In the genomic region with DNA sequence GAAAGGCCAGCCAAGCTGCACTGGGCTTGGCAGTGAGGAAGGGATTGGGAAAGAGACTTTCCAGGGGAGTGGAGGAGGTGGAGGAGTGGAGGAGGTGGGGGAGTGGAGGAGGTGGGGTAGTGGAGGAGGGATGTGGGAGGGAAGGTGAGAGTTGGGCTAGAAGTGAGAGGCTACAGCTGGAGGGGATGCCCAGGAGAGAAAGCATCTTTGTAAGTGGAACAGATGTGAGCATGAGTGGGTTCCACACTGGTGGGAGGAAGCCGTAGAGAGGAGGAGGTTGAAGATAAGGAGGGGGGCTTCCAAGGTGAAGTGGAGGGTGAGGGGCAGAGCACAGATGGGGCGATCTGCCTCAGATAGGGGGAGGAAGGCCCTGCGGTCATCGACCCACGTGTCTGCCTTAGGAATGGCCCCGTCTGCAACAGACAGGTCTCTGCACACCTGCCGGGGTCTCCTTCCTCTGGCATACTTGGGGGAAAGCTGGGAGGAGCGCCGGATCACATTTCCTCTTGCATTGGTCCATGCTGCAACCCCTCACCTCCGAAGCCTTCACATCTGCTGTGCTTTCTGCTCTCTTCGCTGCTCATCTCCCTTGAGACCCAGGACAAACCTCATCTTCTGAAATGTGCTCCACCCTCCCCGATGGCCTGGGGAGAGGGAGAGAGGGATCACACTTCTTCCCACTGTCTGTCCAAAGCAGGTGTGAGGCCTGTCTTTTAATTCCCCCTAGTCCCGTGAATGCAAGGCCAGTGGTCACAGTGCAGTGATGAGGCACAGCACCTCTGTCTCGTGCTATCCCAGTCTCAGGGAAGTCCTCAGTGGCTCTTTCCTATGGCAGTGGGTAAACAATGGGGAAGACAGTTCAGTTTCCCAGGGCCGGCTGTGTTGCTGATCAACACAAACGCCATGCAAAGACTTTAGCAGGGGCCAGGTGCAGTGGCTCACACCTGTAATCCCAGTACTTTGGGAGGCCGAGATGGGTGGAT, we compare ENCODE assay signal across 9 cellular contexts. TPM values are rescaled to one million over a fixed set of nuclear protein-coding genes. Genes with fewer than 3 reads are reported as not detected.
DNase-seq lines count a peak whose midpoint lies in the region; ATAC-seq, FAIRE-seq and TF ChIP-seq lines count a peak whose summit lies in the region.
"Had no signal": no experiment of that assay in that cellular context is flagged by ENCODE, and none has a peak within 500 bp of the region (broad histone marks: within the 10 kb centered on the region; RNA-seq: fewer than 3 reads in every experiment).

No MANE protein-coding gene starts in this region.

- H3K36me3 ChIP-seq in breast epithelium = no peaks in the 10 kb centered on the region
- H3K36me3 ChIP-seq in upper lobe of right lung = no peaks in the 10 kb centered on the region
- H3K36me3 ChIP-seq in colonic mucosa = no peaks in the 10 kb centered on the region
- H3K36me3 ChIP-seq: SJSA1 had no signal

- H3K9me3 Mint-ChIP-seq in glutamatergic neuron (ENCODE audit: unreplicated experiment) = peaks cover 16% of the 10 kb centered on the region

- H3K4me3 ChIP-seq in breast epithelium (no peak overlapping the region), upper lobe of right lung (no peak overlapping the region), colonic mucosa (no peak overlapping the region)
- H3K4me3 ChIP-seq: SJSA1 had no signal

- H3K4me1 ChIP-seq in breast epithelium = no peaks in the 10 kb centered on the region
- H3K4me1 ChIP-seq in upper lobe of right lung = peaks cover under 1% of the 10 kb centered on the region
- H3K4me1 ChIP-seq in colonic mucosa = no peaks in the 10 kb centered on the region

- in situ Hi-C loops in T47D (cut with HindIII; ENCODE audit: low pct_unique_long_range_greater_than_20kb, low sequenced_read_pairs) = no loop called here

- H3K27me3 Mint-ChIP-seq in glutamatergic neuron (ENCODE audit: unreplicated experiment) = peaks cover 12% of the 10 kb centered on the region

- H3K9ac ChIP-seq in colonic mucosa (ENCODE audit: low read depth in 2 of 2, low read length in 2 of 2) = no peak overlapping the region

- no peak for TF ChIP-seq POLR2A in breast epithelium (IDR thresholded peaks at IDR 0.05)

- peak overlapping the region in 1 of 2 donors; percentile 0 for H3K27ac ChIP-seq in breast epithelium
- no peak overlapping the region for H3K27ac ChIP-seq in upper lobe of right lung
- no peak overlapping the region for H3K27ac ChIP-seq in colonic mucosa
- H3K27ac ChIP-seq: SJSA1 had no signal

- H3K36me3 Mint-ChIP-seq in glutamatergic neuron (ENCODE audit: unreplicated experiment) = peaks cover 14% of the 10 kb centered on the region

- peaks cover 6% of the 10 kb centered on the region for H3K4me1 Mint-ChIP-seq in glutamatergic neuron (ENCODE audit: low read depth, unreplicated experiment)

- FAIRE-seq in RCC 7860 (lab: Jason Lieb, UNC) = no peak

- DNase-seq in T47D (ENCODE audit: low read depth in 1 of 2, low spot score in 1 of 2) (peak; percentile 11 to 93), breast epithelium (ENCODE audit: low spot score in 2 of 2) (no peak), OCI-M1 (lab: John Stamatoyannopoulos, UW) (peak; percentile 39), glutamatergic neuron (peak; percentile 21), upper lobe of right lung (no peak), colonic mucosa (no peak), RCC 7860 (ENCODE audit: low spot score) (no peak)

- H3K9me3 ChIP-seq in breast epithelium (no peaks in the 10 kb centered on the region), upper lobe of right lung (no peaks in the 10 kb centered on the region), colonic mucosa (no peaks in the 10 kb centered on the region)
- H3K9me3 ChIP-seq: SJSA1 had no signal

- ATAC-seq in upper lobe of right lung (peak; percentile 82), HG03025 (IDR thresholded peaks at IDR 0.05; ENCODE audit: low FRiP score, unreplicated experiment) (no peak)

- H3K27ac Mint-ChIP-seq in glutamatergic neuron (ENCODE audit: unreplicated experiment) = peak overlapping the region; percentile 68

- peak overlapping the region; percentile 57 for H3K4me3 Mint-ChIP-seq in glutamatergic neuron (ENCODE audit: unreplicated experiment)

- H3K27me3 ChIP-seq in breast epithelium (no peaks in the 10 kb centered on the region), upper lobe of right lung (peaks cover 9% of the 10 kb centered on the region), colonic mucosa (no peaks in the 10 kb centered on the region)
- H3K27me3 ChIP-seq: SJSA1 had no signal

- intact Hi-C loops in breast epithelium (cut with DNase I; ENCODE audit: low total_unique reads) (no loop called here), upper lobe of right lung (cut with DNase I) (no loop called here), colonic mucosa (cut with DNase I) (no loop called here)

- TF ChIP-seq CTCF in breast epithelium (IDR thresholded peaks at IDR 0.05) (no peak), glutamatergic neuron (IDR thresholded peaks at IDR 0.05; ENCODE audit: partially characterized antibody, unreplicated experiment) (no peak), upper lobe of right lung (IDR thresholded peaks at IDR 0.05) (no peak), colonic mucosa (IDR thresholded peaks at IDR 0.05) (no peak)

RNA-seq across cellular contexts. Expression of gene SNX9, which starts 48.6 kb away (rescaled TPM):
- total RNA-seq in breast epithelium = 10 to 100 TPM; 61.6 to 83.2 (median 75.7) TPM
- 45.7 TPM for total RNA-seq in glutamatergic neuron (ENCODE audit: unreplicated experiment)
- total RNA-seq in upper lobe of right lung = 25.0 TPM
- 10 to 100 TPM; 37.3 to 81.7 TPM for total RNA-seq in colonic mucosa

Comparison
In these comparisons a context has a peak if more than half of its experiments do, and no peak if none do; other contexts are left out.
1. DNase-seq: peak in T47D (2 of 2), OCI-M1 (single experiment) and glutamatergic neuron (single experiment); none in breast epithelium (0 of 2), upper lobe of right lung (single experiment), colonic mucosa (single experiment) and RCC 7860 (single experiment).